Comparison of ENCODE assay signal across 2 cellular contexts in genomic region chr18:34092796-34093195, GRCh38.
TF ChIP-seq lines count a peak whose summit lies in the region.

No MANE protein-coding gene starts in this region.

TF ChIP-seq in A549, 52 proteins besides CTCF, POLR2A, EP300 and RAD21 (continued from another document):
- no peak for TF ChIP-seq REST (IDR thresholded peaks at IDR 0.05)

TF ChIP-seq in K562, 482 proteins besides CTCF, POLR2A, EP300 and RAD21 (continued from another document):
- TF ChIP-seq SRSF9 (IDR thresholded peaks at IDR 0.05; ENCODE audit: borderline replicate concordance, low read depth, low read length), result no peak
- peak; percentile 41; the same call in 1 of the 2 replicates for TF ChIP-seq MAFK (IDR thresholded peaks at IDR 0.05; ENCODE audit: low read length)
- no peak for TF ChIP-seq POLR2B (IDR thresholded peaks at IDR 0.05; ENCODE audit: low read depth, partially characterized antibody)
- no peak for TF ChIP-seq U2AF1 (optimal IDR thresholded peaks at IDR 0.05; ENCODE audit: low read depth, low read length)
- no peak for TF ChIP-seq ETV1 (tag; conservative IDR thresholded peaks at IDR 0.05; ENCODE audit: low read depth)
- TF ChIP-seq MBD1 (CRISPR knock-in tag; IDR thresholded peaks at IDR 0.05), result no peak
- 0 out of 2 replicates have a peak, but pooled peaks have one; percentile 31 for TF ChIP-seq MAFF (IDR thresholded peaks at IDR 0.05; ENCODE audit: low read length)
- TF ChIP-seq OTX1 (CRISPR knock-in tag; IDR thresholded peaks at IDR 0.05), result no peak
- TF ChIP-seq KDM4B (IDR thresholded peaks at IDR 0.05; ENCODE audit: borderline replicate concordance in 2 of 2, low read depth in 1 of 2), result no peak
- no peak for TF ChIP-seq ZNF655 (CRISPR knock-in tag; IDR thresholded peaks at IDR 0.05)
- no peak for TF ChIP-seq KAT2B (IDR thresholded peaks at IDR 0.05; ENCODE audit: low read depth, low read length)
- no peak for TF ChIP-seq STAT5A (IDR thresholded peaks at IDR 0.05; ENCODE audit: borderline replicate concordance, low read length)
- TF ChIP-seq TFAM (CRISPR knock-in tag; conservative IDR thresholded peaks at IDR 0.05), result no peak
- no peak for TF ChIP-seq YBX1 (IDR thresholded peaks at IDR 0.05)
- TF ChIP-seq MAFG (tag; conservative IDR thresholded peaks at IDR 0.05), result peak; percentile 35; the same call in 1 of the 2 replicates
- TF ChIP-seq COPS2 (conservative IDR thresholded peaks at IDR 0.05), result no peak
- TF ChIP-seq FOXJ2 (tag; IDR thresholded peaks at IDR 0.05), result no peak
- TF ChIP-seq ZNF134 (CRISPR knock-in tag; conservative IDR thresholded peaks at IDR 0.05), result no peak
- peak; percentile 40; the same call in 1 of the 2 replicates for TF ChIP-seq C11orf30 (IDR thresholded peaks at IDR 0.05; ENCODE audit: low read depth)
- TF ChIP-seq TBP (optimal IDR thresholded peaks at IDR 0.05; ENCODE audit: low read depth, low read length), result no peak
- TF ChIP-seq PKNOX1 (IDR thresholded peaks at IDR 0.05), result no peak
- TF ChIP-seq FOSL1 (tag; conservative IDR thresholded peaks at IDR 0.05), result no peak
- TF ChIP-seq HDAC1 (IDR thresholded peaks at IDR 0.05), result no peak
